Comparison of ENCODE assay signal across 18 cellular contexts in genomic region chr1:243487036-243487648, GRCh38.
DNase-seq lines count a peak whose midpoint lies in the region; ATAC-seq and TF ChIP-seq lines count a peak whose summit lies in the region.
"Had no signal": no experiment of that assay in that cellular context is flagged by ENCODE, and none has a peak within 500 bp of the region (broad histone marks: within the 10 kb centered on the region; RNA-seq: fewer than 3 reads in every experiment).

No MANE protein-coding gene starts in this region.

- intact Hi-C loops in IMR-90 (cut with micrococcal nuclease): no loop called here

- no peak overlapping the region for H4K5ac ChIP-seq in IMR-90 (ENCODE audit: low read depth, low read length)

- H3K36me3 Mint-ChIP-seq in T-helper 2 cell treated with Interferon-gamma antibody and Interleukin-4, amounts not matched to agents 5 μg/mL and 100 μg/mL, for 36 hours (ENCODE audit: low read depth): no peaks in the 10 kb centered on the region
- H3K36me3 Mint-ChIP-seq in effector memory CD8-positive, alpha-beta T cell (ENCODE audit: insufficient read depth): peaks cover 19% of the 10 kb centered on the region

- H3K4me2 ChIP-seq in IMR-90 (ENCODE audit: low read depth, low read length) (no peak overlapping the region), neuronal stem cell (ENCODE audit: insufficient read depth, low read length, poor library complexity, severe bottlenecking) (no peak overlapping the region), MM.1S (ENCODE audit: low read depth, low read length) (no peak overlapping the region)

- no peaks in the 10 kb centered on the region for H3F3A ChIP-seq in MM.1S (ENCODE audit: insufficient read depth, low read length)

- H3K9me3 Mint-ChIP-seq in T-helper 2 cell treated with Interferon-gamma antibody and Interleukin-4, amounts not matched to agents 5 μg/mL and 100 μg/mL, for 36 hours: no peaks in the 10 kb centered on the region
- H3K9me3 Mint-ChIP-seq in effector memory CD8-positive, alpha-beta T cell: no peaks in the 10 kb centered on the region
- H3K9me3 Mint-ChIP-seq: IgD-negative memory B cell had no signal

- H2AK9ac ChIP-seq in IMR-90 (replicated peaks; ENCODE audit: low read depth, low read length, poor library complexity): no peak overlapping the region

- no peak overlapping the region for H2BK5ac ChIP-seq in IMR-90 (ENCODE audit: low read depth, low read length, poor library complexity, severe bottlenecking)
- peak overlapping the region; percentile 31 for H2BK5ac ChIP-seq in neuronal stem cell (ENCODE audit: low read length)

- H3K27ac ChIP-seq in IMR-90 (ENCODE audit: insufficient read depth, low read length) (no peak overlapping the region), neuronal stem cell (replicated peaks; ENCODE audit: low read length) (no peak overlapping the region), MM.1S (ENCODE audit: low read length) (no peak overlapping the region)

- H3K14ac ChIP-seq in IMR-90 (replicated peaks; ENCODE audit: low read depth, low read length): no peak overlapping the region
- no peak overlapping the region for H3K14ac ChIP-seq in neuronal stem cell (ENCODE audit: low read length)

- H2AFZ ChIP-seq in IMR-90 (replicated peaks; ENCODE audit: low read length, poor library complexity): peak overlapping the region; percentile 54
- H2AFZ ChIP-seq in neuronal stem cell (ENCODE audit: low read length): no peak overlapping the region
- no peak overlapping the region for H2AFZ ChIP-seq in MM.1S (ENCODE audit: low read length)

- no peak overlapping the region for H2BK20ac ChIP-seq in IMR-90 (ENCODE audit: low read depth, low read length)

- H2BK120ac ChIP-seq in IMR-90 (ENCODE audit: low read depth, low read length) (no peak overlapping the region), neuronal stem cell (ENCODE audit: low read depth, low read length) (no peak overlapping the region)

- peaks cover 7% of the 10 kb centered on the region for H3K27me3 Mint-ChIP-seq in T-helper 2 cell treated with Interferon-gamma antibody and Interleukin-4, amounts not matched to agents 5 μg/mL and 100 μg/mL, for 36 hours (ENCODE audit: low read depth)
- H3K27me3 Mint-ChIP-seq in effector memory CD8-positive, alpha-beta T cell: peaks cover 0 to 7% of the 10 kb centered on the region in 2 donors
- H3K27me3 Mint-ChIP-seq: IgD-negative memory B cell had no signal

- no peak overlapping the region for H3K9ac ChIP-seq in IMR-90 (ENCODE audit: low read depth, low read length)
- H3K9ac ChIP-seq in neuronal stem cell (ENCODE audit: low read depth, low read length, poor library complexity): peak overlapping the region; percentile 1
- H3K9ac ChIP-seq in MM.1S (ENCODE audit: low read length): no peak overlapping the region

- no CpG with 5 or more reads among the region's 15 CpGs for WGBS in IMR-90 (ENCODE audit: extremely low coverage in 2 of 2, insufficient read length in 1 of 2), 2 experiments
- no CpG with 5 or more reads among the region's 15 CpGs for WGBS in neuronal stem cell (ENCODE audit: extremely low coverage in 2 of 2, insufficient read length in 2 of 2, insufficient replicate concordance in 1 of 2), 2 donors

- H3K23ac ChIP-seq in IMR-90 (ENCODE audit: low read depth, low read length) (no peak overlapping the region), neuronal stem cell (ENCODE audit: low read depth, low read length, poor library complexity) (no peak overlapping the region)

- H3K79me2 ChIP-seq in MM.1S (ENCODE audit: low read length): no peaks in the 10 kb centered on the region

- H4K91ac ChIP-seq in IMR-90 (ENCODE audit: insufficient read depth, low read depth, low read length): no peak overlapping the region
- H4K91ac ChIP-seq in neuronal stem cell (ENCODE audit: low read depth, low read length, poor library complexity): no peak overlapping the region

- H3K9me1 ChIP-seq in IMR-90 (ENCODE audit: insufficient read depth, low read length): peaks cover 3% of the 10 kb centered on the region; the same call in 1 of the 2 replicates

- no peak overlapping the region for H2AK5ac ChIP-seq in IMR-90 (ENCODE audit: low read depth, low read length)
- H2AK5ac ChIP-seq in neuronal stem cell (ENCODE audit: low read depth, low read length): peak overlapping the region; percentile 74

- H3K9me3 ChIP-seq in IMR-90 (ENCODE audit: control insufficient read depth, insufficient read depth, low read length): no peaks in the 10 kb centered on the region
- peaks cover 2 to 8% of the 10 kb centered on the region in 2 donors for H3K9me3 ChIP-seq in neuronal stem cell (replicated peaks in 1 of 2; ENCODE audit: control insufficient read depth in 2 of 2, insufficient read depth in 1 of 2, low read depth in 1 of 2, low read length in 2 of 2)
- H3K9me3 ChIP-seq in MM.1S (replicated peaks; ENCODE audit: insufficient read depth, low read length): no peaks in the 10 kb centered on the region
- H3K9me3 ChIP-seq: Caco-2 had no signal

- H3K56ac ChIP-seq in IMR-90 (ENCODE audit: extremely low read depth, insufficient read depth, low read length): no peak overlapping the region

- in situ Hi-C loops in IMR-90 (cut with MboI; ENCODE audit: low sequenced_read_pairs) (loop anchor here (25.0 kb wide), 1 partner anchor 800 kb away; no protein-coding TSS in a partner anchor), G401 (cut with HindIII; ENCODE audit: low sequenced_read_pairs) (no loop called here)

- H2BK15ac ChIP-seq in IMR-90 (ENCODE audit: low read depth, low read length) (no peak overlapping the region), neuronal stem cell (ENCODE audit: low read length) (peak overlapping the region; percentile 7)

- H3K27ac Mint-ChIP-seq in T-helper 2 cell treated with Interferon-gamma antibody and Interleukin-4, amounts not matched to agents 5 μg/mL and 100 μg/mL, for 36 hours: no peak overlapping the region
- H3K27ac Mint-ChIP-seq in effector memory CD8-positive, alpha-beta T cell: peak overlapping the region; percentile 46 to 54
- H3K27ac Mint-ChIP-seq: IgD-negative memory B cell had no signal

- no peak for DNase-seq in T-helper 2 cell treated with Interferon-gamma antibody and Interleukin-4, amounts not matched to agents 5 μg/mL and 100 μg/mL, for 36 hours (ENCODE audit: low spot score)
- DNase-seq in T-helper 2 cell (no peak), IMR-90 (no peak), neuronal stem cell (ENCODE audit: low spot score) (no peak), MM.1S (no peak), NCI-H526 treated with DMSO at 0.1 percent for 48 hours (lab: John Stamatoyannopoulos, UW) (no peak), G401 (ENCODE audit: low spot score) (no peak)
- DNase-seq in effector memory CD8-positive, alpha-beta T cell: no peak
- DNase-seq: 8988T; C1 segment of cervical spinal cord; Caco-2; GOT3; NCI-H1048; NCI-H2227 treated with DMSO at 0.1 percent for 48 hours; NCI-H524 treated with DMSO at 0.1 percent for 48 hours; NK-92 treated with Interleukin-12 subunit alpha and Interleukin-12 subunit beta, amount 100 ng/mL, for 24 hours; OCI-M1 had no signal

- H3K4me1 ChIP-seq in IMR-90 (ENCODE audit: control insufficient read depth, insufficient read depth, low read length) (peaks cover 10% of the 10 kb centered on the region; the same call in 1 of the 2 replicates), neuronal stem cell (ENCODE audit: control insufficient read depth in 2 of 2, insufficient read depth in 1 of 2, low read depth in 1 of 2, low read length in 2 of 2) (peaks cover 0 to 22% of the 10 kb centered on the region in 2 donors), MM.1S (ENCODE audit: low read length) (no peaks in the 10 kb centered on the region)
- H3K4me1 ChIP-seq: Caco-2 had no signal

- no peak for TF ChIP-seq RAD21 in IMR-90 (IDR thresholded peaks at IDR 0.05; ENCODE audit: low read length)

- no peak overlapping the region for H3K18ac ChIP-seq in IMR-90 (ENCODE audit: low read depth, low read length)
- peak overlapping the region; percentile 77 for H3K18ac ChIP-seq in neuronal stem cell (ENCODE audit: low read length)

- H3K9me2 ChIP-seq in MM.1S (replicated peaks; ENCODE audit: insufficient read depth, low read length): no peaks in the 10 kb centered on the region

- H3K79me1 ChIP-seq in IMR-90 (ENCODE audit: low read depth in 1 of 2, low read length in 2 of 2) (peaks cover 0 to 4% of the 10 kb centered on the region in 2 experiments; a peak in 1 of 4 replicates), neuronal stem cell (ENCODE audit: low read depth, low read length) (no peaks in the 10 kb centered on the region)

- H2BK12ac ChIP-seq in neuronal stem cell (ENCODE audit: low read length): no peak overlapping the region

- H4K20me1 ChIP-seq in IMR-90 (ENCODE audit: insufficient read depth, low read length) (no peaks in the 10 kb centered on the region), MM.1S (ENCODE audit: insufficient read depth, low read length) (no peaks in the 10 kb centered on the region)

- peak overlapping the region; percentile 26 for H3K4me3 Mint-ChIP-seq in T-helper 2 cell treated with Interferon-gamma antibody and Interleukin-4, amounts not matched to agents 5 μg/mL and 100 μg/mL, for 36 hours
- H3K4me3 Mint-ChIP-seq in effector memory CD8-positive, alpha-beta T cell: no peak overlapping the region

- H3K27me3 ChIP-seq in IMR-90 (ENCODE audit: control insufficient read depth, insufficient read depth, low read length): no peaks in the 10 kb centered on the region
- H3K27me3 ChIP-seq in neuronal stem cell (ENCODE audit: control insufficient read depth in 3 of 3, insufficient read depth in 3 of 3, low read depth in 1 of 3, low read length in 3 of 3): no peaks in the 10 kb centered on the region
- H3K27me3 ChIP-seq in MM.1S (replicated peaks; ENCODE audit: insufficient read depth, low read length): no peaks in the 10 kb centered on the region

- CTCF ChIA-PET in IMR-90 (lab: Yijun Ruan, JAX): no interaction called here

- H3K4me3 ChIP-seq in IMR-90 (ENCODE audit: insufficient read depth, low read depth, low read length) (no peak overlapping the region), neuronal stem cell (ENCODE audit: low read length in 2 of 2) (no peak overlapping the region), MM.1S (ENCODE audit: low read length) (no peak overlapping the region)

- ATAC-seq in IMR-90 (ENCODE audit: low read depth): no peak
- no peak for ATAC-seq in effector memory CD8-positive, alpha-beta T cell (replicated peaks)

- POLR2A ChIA-PET in IMR-90 (lab: Charles Lee; ENCODE audit: unreplicated experiment): no interaction called here

- H3K4ac ChIP-seq in IMR-90 (ENCODE audit: low read depth, low read length) (no peak overlapping the region), neuronal stem cell (ENCODE audit: low read length) (no peak overlapping the region)

- H4K8ac ChIP-seq in IMR-90 (ENCODE audit: low read depth in 2 of 2, low read length in 2 of 2): no peak overlapping the region
- H4K8ac ChIP-seq in neuronal stem cell (ENCODE audit: low read depth, low read length): no peak overlapping the region

- no TSS peak for BruUV-seq in IMR-90 (replicated peaks; lab: Mats Ljungman, UMichigan)

- H3K4me1 Mint-ChIP-seq in T-helper 2 cell treated with Interferon-gamma antibody and Interleukin-4, amounts not matched to agents 5 μg/mL and 100 μg/mL, for 36 hours (ENCODE audit: low read depth): peaks cover 8% of the 10 kb centered on the region
- peaks cover 8 to 10% of the 10 kb centered on the region in 2 donors for H3K4me1 Mint-ChIP-seq in effector memory CD8-positive, alpha-beta T cell (ENCODE audit: low read depth in 2 of 2)

- no peak for TF ChIP-seq POLR2A in IMR-90 (IDR thresholded peaks at IDR 0.05; ENCODE audit: low read depth, low read length)

- TF ChIP-seq CTCF in IMR-90 (conservative IDR thresholded peaks at IDR 0.05; ENCODE audit: low read depth, low read length) (no peak), MM.1S (IDR thresholded peaks at IDR 0.05; ENCODE audit: low read length) (no peak)

- dilution Hi-C loops in IMR-90 (cut with HindIII; ENCODE audit: low sequenced_read_pairs, unreplicated experiment): no loop called here

- H3K36me3 ChIP-seq in IMR-90 (ENCODE audit: control insufficient read depth, insufficient read depth, low read length): no peaks in the 10 kb centered on the region; the same call in 1 of the 2 replicates
- H3K36me3 ChIP-seq in neuronal stem cell (replicated peaks in 1 of 2; ENCODE audit: control insufficient read depth in 2 of 2, insufficient read depth in 2 of 2, low read length in 2 of 2): peaks cover 0 to 2% of the 10 kb centered on the region in 2 donors
- H3K36me3 ChIP-seq in MM.1S (replicated peaks; ENCODE audit: insufficient read depth, low read length): no peaks in the 10 kb centered on the region
